1 cellular context compared by ENCODE assay signal in the genomic region with DNA sequence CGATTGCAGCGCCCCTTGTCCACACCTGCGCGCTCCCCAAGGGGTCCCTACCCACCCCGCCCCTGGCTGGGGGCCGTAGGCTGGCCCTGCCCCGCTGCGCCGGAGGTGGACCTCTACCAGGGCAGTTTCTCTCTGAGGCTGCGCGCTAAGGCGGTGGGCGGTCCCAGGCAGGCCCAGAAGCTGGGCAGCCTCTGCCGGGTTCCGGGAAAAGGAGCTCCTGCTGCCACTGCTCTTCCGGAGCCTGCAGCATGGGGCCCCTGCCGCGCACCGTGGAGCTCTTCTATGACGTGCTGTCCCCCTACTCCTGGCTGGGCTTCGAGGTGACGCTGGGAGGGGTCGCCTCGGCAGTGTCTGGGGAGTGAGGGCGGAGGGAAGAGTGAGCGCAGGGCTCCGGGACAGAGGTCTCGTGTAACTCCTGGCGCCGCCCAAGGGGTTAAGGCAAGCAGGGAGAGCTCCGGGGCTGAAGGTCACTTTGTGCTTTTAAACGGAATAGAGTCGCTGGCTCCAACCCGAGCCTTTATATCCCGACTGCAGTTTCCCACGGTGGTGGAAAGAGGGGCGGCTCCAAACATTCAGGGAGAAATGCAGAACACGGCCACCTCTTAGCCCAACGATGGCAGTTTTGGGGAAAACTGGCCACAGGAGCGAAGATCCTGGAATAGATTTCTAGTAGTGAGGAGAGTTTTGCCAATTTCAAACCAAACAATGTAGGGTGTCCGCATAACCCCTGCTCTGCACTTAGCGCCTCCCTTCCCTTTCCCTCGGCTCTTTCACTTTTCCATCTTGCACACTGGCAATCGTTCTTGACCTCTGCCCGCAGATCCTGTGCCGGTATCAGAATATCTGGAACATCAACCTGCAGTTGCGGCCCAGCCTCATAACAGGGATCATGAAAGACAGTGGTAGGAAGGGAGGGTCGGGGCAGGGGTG.
TF ChIP-seq lines count a peak whose summit lies in the region.

A gene (plus strand): TSS at position 176 of the 930 bp plus-strand sequence. CDS start 73 bp downstream, at position 249.

TF ChIP-seq in GM12878, 131 proteins besides CTCF, POLR2A, EP300 and RAD21 (continued from another document and continues in another):
- TF ChIP-seq EGR1 (IDR thresholded peaks at IDR 0.05; ENCODE audit: borderline replicate concordance in 1 of 2, low read depth in 2 of 2, low read length in 2 of 2) (0 out of 3 replicates have a peak, but pooled peaks of 1 of the 2 experiments have one; percentile 18), SIN3A (IDR thresholded peaks at IDR 0.05; ENCODE audit: low read depth, low read length) (peak; percentile 55; the same call in 1 of the 2 replicates), MXI1 (IDR thresholded peaks at IDR 0.05; ENCODE audit: low read depth, low read length) (peak; percentile 85), GATAD2B (conservative IDR thresholded peaks at IDR 0.05; ENCODE audit: low read depth) (peak; percentile 88; the same call in 1 of the 2 replicates), HDAC2 (IDR thresholded peaks at IDR 0.05) (no peak), TCF12 (IDR thresholded peaks at IDR 0.05; ENCODE audit: low read depth, low read length) (no peak), PAX5 (IDR thresholded peaks at IDR 0.05; ENCODE audit: borderline replicate concordance, low read depth, low read length) (no peak), CREM (IDR thresholded peaks at IDR 0.05; ENCODE audit: low read depth) (0 out of 2 replicates have a peak, but pooled peaks have one; percentile 35), ZNF622 (IDR thresholded peaks at IDR 0.05) (no peak), FOXM1 (IDR thresholded peaks at IDR 0.05; ENCODE audit: low read depth, low read length) (no peak), NR2C1 (IDR thresholded peaks at IDR 0.05) (no peak), ZSCAN29 (IDR thresholded peaks at IDR 0.05) (no peak), BHLHE40 (IDR thresholded peaks at IDR 0.05; ENCODE audit: borderline replicate concordance in 1 of 2, low read depth in 2 of 2, low read length in 1 of 2) (peak; percentile 5 to 65; a peak in 2 of 4 replicates), CHD2 (IDR thresholded peaks at IDR 0.05; ENCODE audit: borderline replicate concordance, low read depth, low read length) (no peak), ZNF384 (IDR thresholded peaks at IDR 0.05; ENCODE audit: borderline replicate concordance, low read depth, low read length) (no peak), CHD4 (IDR thresholded peaks at IDR 0.05) (no peak), TCF3 (IDR thresholded peaks at IDR 0.05; ENCODE audit: borderline replicate concordance, insufficient read depth, low read depth, low read length) (0 out of 2 replicates have a peak, but pooled peaks have one; percentile 38), TCF7 (IDR thresholded peaks at IDR 0.05; ENCODE audit: borderline replicate concordance) (peak; percentile 27; the same call in 1 of the 2 replicates), TBL1XR1 (IDR thresholded peaks at IDR 0.05; ENCODE audit: low read depth, low read length) (no peak), RB1 (IDR thresholded peaks at IDR 0.05; ENCODE audit: borderline replicate concordance) (0 out of 2 replicates have a peak, but pooled peaks have one; percentile 41), SUZ12 (IDR thresholded peaks at IDR 0.05; ENCODE audit: unreplicated experiment) (no peak)
- TF ChIP-seq, protein P1, sequence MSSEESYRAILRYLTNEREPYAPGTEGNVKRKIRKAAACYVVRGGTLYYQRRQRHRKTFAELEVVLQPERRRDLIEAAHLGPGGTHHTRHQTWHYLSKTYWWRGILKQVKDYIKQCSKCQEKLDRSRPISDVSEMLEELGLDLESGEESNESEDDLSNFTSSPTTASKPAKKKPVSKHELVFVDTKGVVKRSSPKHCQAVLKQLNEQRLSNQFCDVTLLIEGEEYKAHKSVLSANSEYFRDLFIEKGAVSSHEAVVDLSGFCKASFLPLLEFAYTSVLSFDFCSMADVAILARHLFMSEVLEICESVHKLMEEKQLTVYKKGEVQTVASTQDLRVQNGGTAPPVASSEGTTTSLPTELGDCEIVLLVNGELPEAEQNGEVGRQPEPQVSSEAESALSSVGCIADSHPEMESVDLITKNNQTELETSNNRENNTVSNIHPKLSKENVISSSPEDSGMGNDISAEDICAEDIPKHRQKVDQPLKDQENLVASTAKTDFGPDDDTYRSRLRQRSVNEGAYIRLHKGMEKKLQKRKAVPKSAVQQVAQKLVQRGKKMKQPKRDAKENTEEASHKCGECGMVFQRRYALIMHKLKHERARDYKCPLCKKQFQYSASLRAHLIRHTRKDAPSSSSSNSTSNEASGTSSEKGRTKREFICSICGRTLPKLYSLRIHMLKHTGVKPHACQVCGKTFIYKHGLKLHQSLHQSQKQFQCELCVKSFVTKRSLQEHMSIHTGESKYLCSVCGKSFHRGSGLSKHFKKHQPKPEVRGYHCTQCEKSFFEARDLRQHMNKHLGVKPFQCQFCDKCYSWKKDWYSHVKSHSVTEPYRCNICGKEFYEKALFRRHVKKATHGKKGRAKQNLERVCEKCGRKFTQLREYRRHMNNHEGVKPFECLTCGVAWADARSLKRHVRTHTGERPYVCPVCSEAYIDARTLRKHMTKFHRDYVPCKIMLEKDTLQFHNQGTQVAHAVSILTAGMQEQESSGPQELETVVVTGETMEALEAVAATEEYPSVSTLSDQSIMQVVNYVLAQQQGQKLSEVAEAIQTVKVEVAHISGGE (CRISPR knock-in tag; IDR thresholded peaks at IDR 0.05) = no peak
- TF ChIP-seq, protein P2, sequence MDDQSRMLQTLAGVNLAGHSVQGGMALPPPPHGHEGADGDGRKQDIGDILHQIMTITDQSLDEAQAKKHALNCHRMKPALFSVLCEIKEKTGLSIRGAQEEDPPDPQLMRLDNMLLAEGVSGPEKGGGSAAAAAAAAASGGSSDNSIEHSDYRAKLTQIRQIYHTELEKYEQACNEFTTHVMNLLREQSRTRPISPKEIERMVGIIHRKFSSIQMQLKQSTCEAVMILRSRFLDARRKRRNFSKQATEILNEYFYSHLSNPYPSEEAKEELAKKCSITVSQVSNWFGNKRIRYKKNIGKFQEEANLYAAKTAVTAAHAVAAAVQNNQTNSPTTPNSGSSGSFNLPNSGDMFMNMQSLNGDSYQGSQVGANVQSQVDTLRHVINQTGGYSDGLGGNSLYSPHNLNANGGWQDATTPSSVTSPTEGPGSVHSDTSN (IDR thresholded peaks at IDR 0.05; ENCODE audit: insufficient replicate concordance, low read depth, low read length) = no peak
- TF ChIP-seq, protein P3, sequence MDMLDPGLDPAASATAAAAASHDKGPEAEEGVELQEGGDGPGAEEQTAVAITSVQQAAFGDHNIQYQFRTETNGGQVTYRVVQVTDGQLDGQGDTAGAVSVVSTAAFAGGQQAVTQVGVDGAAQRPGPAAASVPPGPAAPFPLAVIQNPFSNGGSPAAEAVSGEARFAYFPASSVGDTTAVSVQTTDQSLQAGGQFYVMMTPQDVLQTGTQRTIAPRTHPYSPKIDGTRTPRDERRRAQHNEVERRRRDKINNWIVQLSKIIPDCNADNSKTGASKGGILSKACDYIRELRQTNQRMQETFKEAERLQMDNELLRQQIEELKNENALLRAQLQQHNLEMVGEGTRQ (IDR thresholded peaks at IDR 0.05; ENCODE audit: borderline replicate concordance, low read depth, low read length) = no peak
- TF ChIP-seq, protein P4, sequence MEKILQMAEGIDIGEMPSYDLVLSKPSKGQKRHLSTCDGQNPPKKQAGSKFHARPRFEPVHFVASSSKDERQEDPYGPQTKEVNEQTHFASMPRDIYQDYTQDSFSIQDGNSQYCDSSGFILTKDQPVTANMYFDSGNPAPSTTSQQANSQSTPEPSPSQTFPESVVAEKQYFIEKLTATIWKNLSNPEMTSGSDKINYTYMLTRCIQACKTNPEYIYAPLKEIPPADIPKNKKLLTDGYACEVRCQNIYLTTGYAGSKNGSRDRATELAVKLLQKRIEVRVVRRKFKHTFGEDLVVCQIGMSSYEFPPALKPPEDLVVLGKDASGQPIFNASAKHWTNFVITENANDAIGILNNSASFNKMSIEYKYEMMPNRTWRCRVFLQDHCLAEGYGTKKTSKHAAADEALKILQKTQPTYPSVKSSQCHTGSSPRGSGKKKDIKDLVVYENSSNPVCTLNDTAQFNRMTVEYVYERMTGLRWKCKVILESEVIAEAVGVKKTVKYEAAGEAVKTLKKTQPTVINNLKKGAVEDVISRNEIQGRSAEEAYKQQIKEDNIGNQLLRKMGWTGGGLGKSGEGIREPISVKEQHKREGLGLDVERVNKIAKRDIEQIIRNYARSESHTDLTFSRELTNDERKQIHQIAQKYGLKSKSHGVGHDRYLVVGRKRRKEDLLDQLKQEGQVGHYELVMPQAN (conservative IDR thresholded peaks at IDR 0.05) = peak; percentile 87
- TF ChIP-seq, protein P5, sequence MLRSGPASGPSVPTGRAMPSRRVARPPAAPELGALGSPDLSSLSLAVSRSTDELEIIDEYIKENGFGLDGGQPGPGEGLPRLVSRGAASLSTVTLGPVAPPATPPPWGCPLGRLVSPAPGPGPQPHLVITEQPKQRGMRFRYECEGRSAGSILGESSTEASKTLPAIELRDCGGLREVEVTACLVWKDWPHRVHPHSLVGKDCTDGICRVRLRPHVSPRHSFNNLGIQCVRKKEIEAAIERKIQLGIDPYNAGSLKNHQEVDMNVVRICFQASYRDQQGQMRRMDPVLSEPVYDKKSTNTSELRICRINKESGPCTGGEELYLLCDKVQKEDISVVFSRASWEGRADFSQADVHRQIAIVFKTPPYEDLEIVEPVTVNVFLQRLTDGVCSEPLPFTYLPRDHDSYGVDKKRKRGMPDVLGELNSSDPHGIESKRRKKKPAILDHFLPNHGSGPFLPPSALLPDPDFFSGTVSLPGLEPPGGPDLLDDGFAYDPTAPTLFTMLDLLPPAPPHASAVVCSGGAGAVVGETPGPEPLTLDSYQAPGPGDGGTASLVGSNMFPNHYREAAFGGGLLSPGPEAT (IDR thresholded peaks at IDR 0.05; ENCODE audit: low read depth) = peak; percentile 48; the same call in 1 of the 2 replicates
- TF ChIP-seq, protein P6, sequence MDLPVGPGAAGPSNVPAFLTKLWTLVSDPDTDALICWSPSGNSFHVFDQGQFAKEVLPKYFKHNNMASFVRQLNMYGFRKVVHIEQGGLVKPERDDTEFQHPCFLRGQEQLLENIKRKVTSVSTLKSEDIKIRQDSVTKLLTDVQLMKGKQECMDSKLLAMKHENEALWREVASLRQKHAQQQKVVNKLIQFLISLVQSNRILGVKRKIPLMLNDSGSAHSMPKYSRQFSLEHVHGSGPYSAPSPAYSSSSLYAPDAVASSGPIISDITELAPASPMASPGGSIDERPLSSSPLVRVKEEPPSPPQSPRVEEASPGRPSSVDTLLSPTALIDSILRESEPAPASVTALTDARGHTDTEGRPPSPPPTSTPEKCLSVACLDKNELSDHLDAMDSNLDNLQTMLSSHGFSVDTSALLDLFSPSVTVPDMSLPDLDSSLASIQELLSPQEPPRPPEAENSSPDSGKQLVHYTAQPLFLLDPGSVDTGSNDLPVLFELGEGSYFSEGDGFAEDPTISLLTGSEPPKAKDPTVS (IDR thresholded peaks at IDR 0.05; ENCODE audit: low read depth, low read length) = no peak
- TF ChIP-seq, protein P7, sequence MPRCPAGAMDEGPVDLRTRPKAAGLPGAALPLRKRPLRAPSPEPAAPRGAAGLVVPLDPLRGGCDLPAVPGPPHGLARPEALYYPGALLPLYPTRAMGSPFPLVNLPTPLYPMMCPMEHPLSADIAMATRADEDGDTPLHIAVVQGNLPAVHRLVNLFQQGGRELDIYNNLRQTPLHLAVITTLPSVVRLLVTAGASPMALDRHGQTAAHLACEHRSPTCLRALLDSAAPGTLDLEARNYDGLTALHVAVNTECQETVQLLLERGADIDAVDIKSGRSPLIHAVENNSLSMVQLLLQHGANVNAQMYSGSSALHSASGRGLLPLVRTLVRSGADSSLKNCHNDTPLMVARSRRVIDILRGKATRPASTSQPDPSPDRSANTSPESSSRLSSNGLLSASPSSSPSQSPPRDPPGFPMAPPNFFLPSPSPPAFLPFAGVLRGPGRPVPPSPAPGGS (IDR thresholded peaks at IDR 0.05; ENCODE audit: borderline replicate concordance, insufficient read depth, low read depth, low read length, poor library complexity, severe bottlenecking) = no peak
- TF ChIP-seq, protein P8, sequence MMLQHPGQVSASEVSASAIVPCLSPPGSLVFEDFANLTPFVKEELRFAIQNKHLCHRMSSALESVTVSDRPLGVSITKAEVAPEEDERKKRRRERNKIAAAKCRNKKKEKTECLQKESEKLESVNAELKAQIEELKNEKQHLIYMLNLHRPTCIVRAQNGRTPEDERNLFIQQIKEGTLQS (IDR thresholded peaks at IDR 0.05; ENCODE audit: borderline replicate concordance, extremely low read depth, low read depth, low read length) = no peak
- TF ChIP-seq, protein P9, sequence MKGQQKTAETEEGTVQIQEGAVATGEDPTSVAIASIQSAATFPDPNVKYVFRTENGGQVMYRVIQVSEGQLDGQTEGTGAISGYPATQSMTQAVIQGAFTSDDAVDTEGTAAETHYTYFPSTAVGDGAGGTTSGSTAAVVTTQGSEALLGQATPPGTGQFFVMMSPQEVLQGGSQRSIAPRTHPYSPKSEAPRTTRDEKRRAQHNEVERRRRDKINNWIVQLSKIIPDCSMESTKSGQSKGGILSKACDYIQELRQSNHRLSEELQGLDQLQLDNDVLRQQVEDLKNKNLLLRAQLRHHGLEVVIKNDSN (IDR thresholded peaks at IDR 0.05; ENCODE audit: borderline replicate concordance, extremely low read length, insufficient read depth, low read depth, low read length) = no peak
- TF ChIP-seq, protein P10, sequence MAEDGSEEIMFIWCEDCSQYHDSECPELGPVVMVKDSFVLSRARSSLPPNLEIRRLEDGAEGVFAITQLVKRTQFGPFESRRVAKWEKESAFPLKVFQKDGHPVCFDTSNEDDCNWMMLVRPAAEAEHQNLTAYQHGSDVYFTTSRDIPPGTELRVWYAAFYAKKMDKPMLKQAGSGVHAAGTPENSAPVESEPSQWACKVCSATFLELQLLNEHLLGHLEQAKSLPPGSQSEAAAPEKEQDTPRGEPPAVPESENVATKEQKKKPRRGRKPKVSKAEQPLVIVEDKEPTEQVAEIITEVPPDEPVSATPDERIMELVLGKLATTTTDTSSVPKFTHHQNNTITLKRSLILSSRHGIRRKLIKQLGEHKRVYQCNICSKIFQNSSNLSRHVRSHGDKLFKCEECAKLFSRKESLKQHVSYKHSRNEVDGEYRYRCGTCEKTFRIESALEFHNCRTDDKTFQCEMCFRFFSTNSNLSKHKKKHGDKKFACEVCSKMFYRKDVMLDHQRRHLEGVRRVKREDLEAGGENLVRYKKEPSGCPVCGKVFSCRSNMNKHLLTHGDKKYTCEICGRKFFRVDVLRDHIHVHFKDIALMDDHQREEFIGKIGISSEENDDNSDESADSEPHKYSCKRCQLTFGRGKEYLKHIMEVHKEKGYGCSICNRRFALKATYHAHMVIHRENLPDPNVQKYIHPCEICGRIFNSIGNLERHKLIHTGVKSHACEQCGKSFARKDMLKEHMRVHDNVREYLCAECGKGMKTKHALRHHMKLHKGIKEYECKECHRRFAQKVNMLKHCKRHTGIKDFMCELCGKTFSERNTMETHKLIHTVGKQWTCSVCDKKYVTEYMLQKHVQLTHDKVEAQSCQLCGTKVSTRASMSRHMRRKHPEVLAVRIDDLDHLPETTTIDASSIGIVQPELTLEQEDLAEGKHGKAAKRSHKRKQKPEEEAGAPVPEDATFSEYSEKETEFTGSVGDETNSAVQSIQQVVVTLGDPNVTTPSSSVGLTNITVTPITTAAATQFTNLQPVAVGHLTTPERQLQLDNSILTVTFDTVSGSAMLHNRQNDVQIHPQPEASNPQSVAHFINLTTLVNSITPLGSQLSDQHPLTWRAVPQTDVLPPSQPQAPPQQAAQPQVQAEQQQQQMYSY (CRISPR knock-in tag; IDR thresholded peaks at IDR 0.05) = no peak
- TF ChIP-seq, protein P11, sequence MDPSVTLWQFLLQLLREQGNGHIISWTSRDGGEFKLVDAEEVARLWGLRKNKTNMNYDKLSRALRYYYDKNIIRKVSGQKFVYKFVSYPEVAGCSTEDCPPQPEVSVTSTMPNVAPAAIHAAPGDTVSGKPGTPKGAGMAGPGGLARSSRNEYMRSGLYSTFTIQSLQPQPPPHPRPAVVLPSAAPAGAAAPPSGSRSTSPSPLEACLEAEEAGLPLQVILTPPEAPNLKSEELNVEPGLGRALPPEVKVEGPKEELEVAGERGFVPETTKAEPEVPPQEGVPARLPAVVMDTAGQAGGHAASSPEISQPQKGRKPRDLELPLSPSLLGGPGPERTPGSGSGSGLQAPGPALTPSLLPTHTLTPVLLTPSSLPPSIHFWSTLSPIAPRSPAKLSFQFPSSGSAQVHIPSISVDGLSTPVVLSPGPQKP (IDR thresholded peaks at IDR 0.05; ENCODE audit: low read depth, low read length) = peak; percentile 39; the same call in 1 of the 2 replicates
